In the genomic region with DNA sequence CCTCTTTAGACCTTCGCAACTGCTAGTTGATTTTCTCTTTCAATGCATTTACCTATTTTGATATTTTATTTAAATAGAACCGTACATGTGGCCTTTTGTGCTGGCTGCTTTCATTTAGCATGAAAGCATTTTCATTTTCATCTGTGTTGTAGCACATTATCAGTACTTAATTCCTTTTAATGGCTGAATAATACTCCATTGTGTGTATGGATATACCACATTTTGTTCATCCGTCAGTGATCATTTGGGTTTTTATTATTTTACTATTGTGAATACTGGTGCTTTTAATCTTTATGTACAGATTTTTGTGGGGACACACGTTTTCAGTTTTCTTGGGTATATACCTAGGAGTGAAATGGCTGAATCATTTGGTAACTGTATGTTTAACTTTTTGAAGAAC, we compare ENCODE assay signal across 38 cellular contexts.
"Had no signal": no experiment of that assay in that cellular context is flagged by ENCODE, and none has a peak within 500 bp of the region (broad histone marks: within the 10 kb centered on the region; RNA-seq: fewer than 3 reads in every experiment).

No MANE protein-coding gene starts in this region.

- H3K27ac ChIP-seq: ascending aorta, cardiac muscle cell, VCaP had no signal

- H3K4me3 ChIP-seq: ascending aorta, cardiac muscle cell had no signal

- FAIRE-seq: bronchial epithelial cell, TTC549 had no signal

- H3K27me3 Mint-ChIP-seq: activated B cell treated with CpG ODN at 0.5 μM for 24 hours; activated CD4-positive, alpha-beta memory T cell treated with anti-CD3 and anti-CD28 coated beads for 36 hours; activated CD4-positive, alpha-beta T cell treated with anti-CD3 and anti-CD28 coated beads, Interleukin-2, amount 10 ng/mL, durations not matched to agents 24 days and 14 days; activated CD8-positive, alpha-beta T cell treated with anti-CD3 and anti-CD28 coated beads for 36 hours; activated naive CD4-positive, alpha-beta T cell treated with anti-CD3 and anti-CD28 coated beads, Interleukin-2, amount 10 ng/mL, durations not matched to agents 7 days and 5 days; activated naive CD4-positive, alpha-beta T cell treated with anti-CD3 and anti-CD28 coated beads, Interleukin-2, amount 50 U/mL, for 24 hours; activated naive CD8-positive, alpha-beta T cell; activated naive CD8-positive, alpha-beta T cell treated with anti-CD3 and anti-CD28 coated beads, Interleukin-2, amount 10 ng/mL, durations not matched to agents 7 days and 5 days; activated naive CD8-positive, alpha-beta T cell treated with anti-CD3 and anti-CD28 coated beads, Interleukin-2, amount 50 U/mL, for 24 hours; activated T-helper 17 cell treated with anti-CD3 and anti-CD28 coated beads, Interleukin-2, amount 50 U/mL, for 72 hours; brain; central memory CD8-positive, alpha-beta T cell had no signal

- ATAC-seq: activated CD8-positive, alpha-beta T cell treated with anti-CD3 and anti-CD28 coated beads for 36 hours; activated naive CD8-positive, alpha-beta T cell treated with anti-CD3 and anti-CD28 coated beads, Interleukin-2, amount 50 U/mL, for 24 hours; activated T-cell treated with anti-CD3 and anti-CD28 coated beads, Interleukin-2, amount 50 U/mL, for 4 hours; activated T-cell treated with anti-CD3 and anti-CD28 coated beads, Interleukin-2, amount 50 U/mL, for 72 hours; activated T-helper 17 cell treated with anti-CD3 and anti-CD28 coated beads, Interleukin-2, amount 50 U/mL, for 72 hours had no signal

- H3K36me3 Mint-ChIP-seq: activated naive CD4-positive, alpha-beta T cell treated with anti-CD3 and anti-CD28 coated beads, Interleukin-2, amount 10 ng/mL, durations not matched to agents 7 days and 5 days had no signal

- H3K4me1 Mint-ChIP-seq: activated CD4-positive, alpha-beta T cell treated with anti-CD3 and anti-CD28 coated beads, Interleukin-2, amount 10 ng/mL, durations not matched to agents 24 days and 14 days; activated naive CD4-positive, alpha-beta T cell treated with anti-CD3 and anti-CD28 coated beads, Interleukin-2, amount 10 ng/mL, durations not matched to agents 7 days and 5 days had no signal

- H3K4me3 Mint-ChIP-seq: activated B cell treated with CpG ODN at 0.5 μM for 24 hours; activated CD4-positive, alpha-beta memory T cell treated with anti-CD3 and anti-CD28 coated beads for 36 hours; activated CD4-positive, alpha-beta T cell treated with anti-CD3 and anti-CD28 coated beads, Interleukin-2, amount 10 ng/mL, durations not matched to agents 24 days and 14 days; activated CD8-positive, alpha-beta T cell treated with anti-CD3 and anti-CD28 coated beads for 36 hours; activated naive CD4-positive, alpha-beta T cell treated with anti-CD3 and anti-CD28 coated beads, Interleukin-2, amount 10 ng/mL, durations not matched to agents 7 days and 5 days; activated naive CD4-positive, alpha-beta T cell treated with anti-CD3 and anti-CD28 coated beads, Interleukin-2, amount 50 U/mL, for 24 hours; activated naive CD8-positive, alpha-beta T cell; activated naive CD8-positive, alpha-beta T cell treated with anti-CD3 and anti-CD28 coated beads, Interleukin-2, amount 10 ng/mL, durations not matched to agents 7 days and 5 days; activated naive CD8-positive, alpha-beta T cell treated with anti-CD3 and anti-CD28 coated beads, Interleukin-2, amount 50 U/mL, for 24 hours; activated T-cell treated with anti-CD3 and anti-CD28 coated beads, Interleukin-2, amount 50 U/mL, for 4 hours; activated T-cell treated with anti-CD3 and anti-CD28 coated beads, Interleukin-2, amount 50 U/mL, for 72 hours; activated T-helper 1 cell treated with anti-CD3 and anti-CD28 coated beads, Interleukin-12 subunit alpha, Interleukin-12 subunit beta, Interleukin-2, Interleukin-4 antibody, amounts not matched to agents 30 ng/mL and 10 ng/mL and 1 ng/mL, durations not matched to agents 14 hours and 24 hours and 36 hours; activated T-helper 17 cell treated with anti-CD3 and anti-CD28 coated beads, Interleukin-2, amount 50 U/mL, for 72 hours; brain; central memory CD8-positive, alpha-beta T cell; T-helper 1 cell treated with Interleukin-12 subunit alpha and Interleukin-12 subunit beta and Interleukin-4 antibody, amounts not matched to agents 30 μg/mL and 1 μg/mL, for 36 hours; T-helper 2 cell treated with Interferon-gamma antibody and Interleukin-4, amounts not matched to agents 5 μg/mL and 100 μg/mL, for 36 hours had no signal

- H3K9me3 Mint-ChIP-seq: activated CD4-positive, alpha-beta T cell treated with anti-CD3 and anti-CD28 coated beads, Interleukin-2, amount 10 ng/mL, durations not matched to agents 24 days and 14 days; activated naive CD4-positive, alpha-beta T cell treated with anti-CD3 and anti-CD28 coated beads, Interleukin-2, amount 10 ng/mL, durations not matched to agents 7 days and 5 days; activated naive CD4-positive, alpha-beta T cell treated with anti-CD3 and anti-CD28 coated beads, Interleukin-2, amount 50 U/mL, for 24 hours; activated naive CD8-positive, alpha-beta T cell treated with anti-CD3 and anti-CD28 coated beads, Interleukin-2, amount 50 U/mL, for 24 hours; activated T-cell treated with anti-CD3 and anti-CD28 coated beads, Interleukin-2, amount 50 U/mL, for 4 hours; activated T-cell treated with anti-CD3 and anti-CD28 coated beads, Interleukin-2, amount 50 U/mL, for 72 hours; activated T-helper 1 cell treated with anti-CD3 and anti-CD28 coated beads, Interleukin-12 subunit alpha, Interleukin-12 subunit beta, Interleukin-2, Interleukin-4 antibody, amounts not matched to agents 30 ng/mL and 10 ng/mL and 1 ng/mL, durations not matched to agents 14 hours and 24 hours and 36 hours; activated T-helper 17 cell treated with anti-CD3 and anti-CD28 coated beads, Interleukin-2, amount 50 U/mL, for 72 hours; central memory CD8-positive, alpha-beta T cell; T-helper 1 cell treated with Interleukin-12 subunit alpha and Interleukin-12 subunit beta and Interleukin-4 antibody, amounts not matched to agents 30 μg/mL and 1 μg/mL, for 36 hours; T-helper 2 cell treated with Interferon-gamma antibody and Interleukin-4, amounts not matched to agents 5 μg/mL and 100 μg/mL, for 36 hours had no signal

- H3K9me3 ChIP-seq: ascending aorta had no signal

- H3K36me3 ChIP-seq: ascending aorta, cardiac muscle cell had no signal

- H3K27ac Mint-ChIP-seq: activated B cell treated with CpG ODN at 0.5 μM for 24 hours; activated CD4-positive, alpha-beta memory T cell treated with anti-CD3 and anti-CD28 coated beads for 36 hours; activated CD4-positive, alpha-beta T cell treated with anti-CD3 and anti-CD28 coated beads, Interleukin-2, amount 10 ng/mL, durations not matched to agents 24 days and 14 days; activated CD8-positive, alpha-beta T cell treated with anti-CD3 and anti-CD28 coated beads for 36 hours; activated naive CD4-positive, alpha-beta T cell treated with anti-CD3 and anti-CD28 coated beads, Interleukin-2, amount 10 ng/mL, durations not matched to agents 7 days and 5 days; activated naive CD4-positive, alpha-beta T cell treated with anti-CD3 and anti-CD28 coated beads, Interleukin-2, amount 50 U/mL, for 24 hours; activated naive CD8-positive, alpha-beta T cell; activated naive CD8-positive, alpha-beta T cell treated with anti-CD3 and anti-CD28 coated beads, Interleukin-2, amount 10 ng/mL, durations not matched to agents 7 days and 5 days; activated naive CD8-positive, alpha-beta T cell treated with anti-CD3 and anti-CD28 coated beads, Interleukin-2, amount 50 U/mL, for 24 hours; activated T-cell treated with anti-CD3 and anti-CD28 coated beads, Interleukin-2, amount 50 U/mL, for 72 hours; activated T-helper 1 cell treated with anti-CD3 and anti-CD28 coated beads, Interleukin-12 subunit alpha, Interleukin-12 subunit beta, Interleukin-2, Interleukin-4 antibody, amounts not matched to agents 30 ng/mL and 10 ng/mL and 1 ng/mL, durations not matched to agents 14 hours and 24 hours and 36 hours; activated T-helper 17 cell treated with anti-CD3 and anti-CD28 coated beads, Interleukin-2, amount 50 U/mL, for 72 hours; brain; T-helper 1 cell treated with Interleukin-12 subunit alpha and Interleukin-12 subunit beta and Interleukin-4 antibody, amounts not matched to agents 30 μg/mL and 1 μg/mL, for 36 hours; T-helper 2 cell treated with Interferon-gamma antibody and Interleukin-4, amounts not matched to agents 5 μg/mL and 100 μg/mL, for 36 hours had no signal

- H3K27me3 ChIP-seq: ascending aorta, cardiac muscle cell had no signal

- DNase-seq: activated B cell treated with CpG ODN at 0.5 μM for 24 hours; activated CD4-positive, alpha-beta memory T cell treated with anti-CD3 and anti-CD28 coated beads for 36 hours; activated CD4-positive, alpha-beta T cell treated with anti-CD3 and anti-CD28 coated beads for 4 hours; activated CD4-positive, alpha-beta T cell treated with anti-CD3 and anti-CD28 coated beads, Interleukin-2, amount 10 ng/mL, durations not matched to agents 24 days and 14 days; activated CD4-positive, alpha-beta T cell treated with anti-CD3 and anti-CD28 coated beads, Interleukin-2, amount 50 U/mL, for 1 hour; activated CD4-positive, alpha-beta T cell treated with anti-CD3 and anti-CD28 coated beads, Interleukin-2, amount 50 U/mL, for 4 hours; activated CD4-positive, CD25-positive, alpha-beta regulatory T cell treated with anti-CD3 and anti-CD28 coated beads, Interleukin-2, amount 50 U/mL, for 72 hours; activated CD8-positive, alpha-beta memory T cell treated with anti-CD3 and anti-CD28 coated beads, Interleukin-2, amount 50 U/mL, for 4 hours; activated CD8-positive, alpha-beta T cell treated with anti-CD3 and anti-CD28 coated beads for 36 hours; activated effector memory CD4-positive, alpha-beta T cell treated with anti-CD3 and anti-CD28 coated beads, Interleukin-2, amount 50 U/mL, for 16 hours; activated gamma-delta T cell treated with Interleukin-2 at 50 U/mL for 16 hours; activated naive CD4-positive, alpha-beta T cell; activated naive CD4-positive, alpha-beta T cell treated with anti-CD3 and anti-CD28 coated beads, Interleukin-2, amount 10 ng/mL, durations not matched to agents 7 days and 5 days; activated naive CD8-positive, alpha-beta T cell treated with anti-CD3 and anti-CD28 coated beads, Interleukin-2, amount 10 ng/mL, durations not matched to agents 7 days and 5 days; activated naive CD8-positive, alpha-beta T cell treated with anti-CD3 and anti-CD28 coated beads, Interleukin-2, amount 50 U/mL, for 24 hours; activated T-cell treated with anti-CD3 and anti-CD28 coated beads for 4 hours; activated T-cell treated with anti-CD3 and anti-CD28 coated beads, Interleukin-2, amount 50 U/mL, for 1 hour; activated T-cell treated with anti-CD3 and anti-CD28 coated beads, Interleukin-2, amount 50 U/mL, for 4 hours; activated T-cell treated with anti-CD3 and anti-CD28 coated beads, Interleukin-2, amount 50 U/mL, for 72 hours; amygdala; anterior cingulate cortex; caudate nucleus; cerebellar nuclear complex; T-helper 2 cell; T-helper 9 cell had no signal
